ENCODE assay signal across 33 cellular contexts in the genomic region with DNA sequence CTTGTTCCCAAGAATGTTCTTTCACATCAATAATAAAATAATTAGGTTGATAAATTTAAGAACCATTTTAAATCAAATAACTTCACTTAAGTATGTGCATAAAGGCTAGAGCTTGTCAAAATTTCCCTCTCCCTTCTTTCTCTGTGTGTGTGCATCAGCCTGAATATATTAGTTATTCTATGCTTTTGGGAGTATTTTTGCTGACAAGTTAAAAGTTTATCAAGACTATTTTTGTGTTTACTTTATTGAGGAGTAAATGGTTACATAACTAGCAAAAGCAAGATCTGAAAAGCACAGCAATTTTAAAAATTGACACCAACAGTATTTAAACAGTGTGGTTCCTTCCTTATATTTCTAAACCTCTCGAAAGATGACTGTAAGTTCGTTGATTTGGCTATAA.
"Had no signal": no experiment of that assay in that cellular context is flagged by ENCODE, and none has a peak within 500 bp of the region (broad histone marks: within the 10 kb centered on the region; RNA-seq: fewer than 3 reads in every experiment).

No MANE protein-coding gene starts in this region.

- H3K27me3 ChIP-seq: adrenal gland, body of pancreas, brain microvascular endothelial cell, breast epithelium had no signal

- DNase-seq: activated B cell treated with CpG ODN at 0.5 μM for 24 hours; activated CD4-positive, alpha-beta memory T cell treated with anti-CD3 and anti-CD28 coated beads for 36 hours; activated CD4-positive, alpha-beta T cell treated with anti-CD3 and anti-CD28 coated beads for 4 hours; activated CD4-positive, alpha-beta T cell treated with anti-CD3 and anti-CD28 coated beads, Interleukin-2, amount 10 ng/mL, durations not matched to agents 24 days and 14 days; activated CD4-positive, alpha-beta T cell treated with anti-CD3 and anti-CD28 coated beads, Interleukin-2, amount 50 U/mL, for 1 hour; activated CD4-positive, alpha-beta T cell treated with anti-CD3 and anti-CD28 coated beads, Interleukin-2, amount 50 U/mL, for 4 hours; activated CD4-positive, CD25-positive, alpha-beta regulatory T cell treated with anti-CD3 and anti-CD28 coated beads, Interleukin-2, amount 50 U/mL, for 72 hours; activated CD8-positive, alpha-beta memory T cell treated with anti-CD3 and anti-CD28 coated beads, Interleukin-2, amount 50 U/mL, for 4 hours; activated CD8-positive, alpha-beta T cell treated with anti-CD3 and anti-CD28 coated beads for 36 hours; activated effector memory CD4-positive, alpha-beta T cell treated with anti-CD3 and anti-CD28 coated beads, Interleukin-2, amount 50 U/mL, for 16 hours; activated gamma-delta T cell treated with Interleukin-2 at 50 U/mL for 16 hours; activated naive CD4-positive, alpha-beta T cell; activated naive CD4-positive, alpha-beta T cell treated with anti-CD3 and anti-CD28 coated beads for 36 hours; activated naive CD4-positive, alpha-beta T cell treated with anti-CD3 and anti-CD28 coated beads, Interleukin-2, amount 50 U/mL, for 16 hours; activated naive CD8-positive, alpha-beta T cell treated with anti-CD3 and anti-CD28 coated beads for 36 hours; activated T-cell treated with anti-CD3 and anti-CD28 coated beads for 4 hours; activated T-cell treated with anti-CD3 and anti-CD28 coated beads, Interleukin-2, amount 50 U/mL, for 1 hour; activated T-cell treated with anti-CD3 and anti-CD28 coated beads, Interleukin-2, amount 50 U/mL, for 4 hours; activated T-cell treated with anti-CD3 and anti-CD28 coated beads, Interleukin-2, amount 50 U/mL, for 72 hours; adrenal gland; amniotic stem cell; aorta; body of pancreas; brain microvascular endothelial cell; central memory CD4-positive, alpha-beta T cell; T-helper 17 cell; T1000 had no signal

- H3K27ac ChIP-seq: adrenal gland, body of pancreas, brain microvascular endothelial cell, breast epithelium, VCaP had no signal

- H3K4me1 ChIP-seq: adrenal gland, body of pancreas, breast epithelium had no signal

- ATAC-seq: activated CD8-positive, alpha-beta T cell treated with anti-CD3 and anti-CD28 coated beads for 36 hours; activated naive CD4-positive, alpha-beta T cell treated with anti-CD3 and anti-CD28 coated beads, Interleukin-2, amount 50 U/mL, for 72 hours; activated T-cell treated with anti-CD3 and anti-CD28 coated beads, Interleukin-2, amount 50 U/mL, for 4 hours; activated T-cell treated with anti-CD3 and anti-CD28 coated beads, Interleukin-2, amount 50 U/mL, for 72 hours; activated T-helper 17 cell treated with anti-CD3 and anti-CD28 coated beads, Interleukin-2, amount 50 U/mL, for 72 hours; body of pancreas; T-helper 17 cell had no signal

- H3K9me3 ChIP-seq: adrenal gland, body of pancreas, breast epithelium had no signal

- H3K36me3 ChIP-seq: adrenal gland, brain microvascular endothelial cell, breast epithelium had no signal

- FAIRE-seq: astrocyte, TTC549 had no signal

- H3K4me3 ChIP-seq: adrenal gland, body of pancreas, breast epithelium had no signal
